In genomic region chr12:48350249-48351021, GRCh38 we compare ENCODE assay signal across 8 cellular contexts. TPM values are rescaled to one million over a fixed set of nuclear protein-coding genes. Genes with fewer than 3 reads are reported as not detected.
DNase-seq lines count a peak whose midpoint lies in the region; ATAC-seq and TF ChIP-seq lines count a peak whose summit lies in the region.

Gene ZNF641, minus strand, starts transcription at chr12:48350919. Its CDS starts 2,829 bp downstream, at chr12:48348090.

- no peak within 1 kb of the TSS; the same call in 1 of the 2 replicates for H2BK20ac ChIP-seq in IMR-90 (ENCODE audit: low read depth, low read length)

- TF ChIP-seq CTCF in IMR-90 (conservative IDR thresholded peaks at IDR 0.05; ENCODE audit: low read depth, low read length): no peak

- CTCF ChIA-PET in IMR-90 (lab: Yijun Ruan, JAX): no interaction called here

- no peak for TF ChIP-seq POLR2A in IMR-90 (IDR thresholded peaks at IDR 0.05; ENCODE audit: low read depth, low read length)

- H3K9me3 ChIP-seq in IMR-90 (ENCODE audit: control insufficient read depth, insufficient read depth, low read length): no peaks in the 10 kb centered on the region
- H3K9me3 ChIP-seq in SJCRH30 (replicated peaks): no peaks in the 10 kb centered on the region

- peak within 1 kb of the TSS; percentile 89 for H3K23ac ChIP-seq in IMR-90 (ENCODE audit: low read depth, low read length)

- peak within 1 kb of the TSS; percentile 65 for H3K27ac ChIP-seq in IMR-90 (ENCODE audit: insufficient read depth, low read length)
- peak within 1 kb of the TSS; percentile 51 for H3K27ac ChIP-seq in SJCRH30

- in situ Hi-C loops in IMR-90 (cut with MboI; ENCODE audit: low sequenced_read_pairs): no loop called here

- no peak within 1 kb of the TSS for H2BK15ac ChIP-seq in IMR-90 (ENCODE audit: low read depth, low read length)

- no TSS peak for BruUV-seq in IMR-90 (replicated peaks; lab: Mats Ljungman, UMichigan)

- H4K91ac ChIP-seq in IMR-90 (ENCODE audit: insufficient read depth, low read depth, low read length): peak within 1 kb of the TSS; percentile 79

- peak within 1 kb of the TSS; percentile 59 for H4K5ac ChIP-seq in IMR-90 (ENCODE audit: low read depth, low read length)

- peak within 1 kb of the TSS; percentile 16; the same call in 1 of the 2 replicates for H3K56ac ChIP-seq in IMR-90 (ENCODE audit: extremely low read depth, insufficient read depth, low read length)

- peak within 1 kb of the TSS; percentile 96 for H3K14ac ChIP-seq in IMR-90 (replicated peaks; ENCODE audit: low read depth, low read length)

- H3K79me1 ChIP-seq in IMR-90 (ENCODE audit: low read depth in 1 of 2, low read length in 2 of 2): 0 out of 4 replicates have a peak, but pooled peaks cover 0 to 3% of the 10 kb centered on the region in 2 experiments

- ATAC-seq in GM21526 (IDR thresholded peaks at IDR 0.05; ENCODE audit: low FRiP score, unreplicated experiment) (peak; percentile 72), IMR-90 (ENCODE audit: low read depth) (peak; percentile 94)

- H4K8ac ChIP-seq in IMR-90 (ENCODE audit: low read depth in 2 of 2, low read length in 2 of 2): peak within 1 kb of the TSS; percentile 93 to 94

- H3K4me1 ChIP-seq in IMR-90 (ENCODE audit: control insufficient read depth, insufficient read depth, low read length) (no peaks in the 10 kb centered on the region; the same call in 1 of the 2 replicates), SJCRH30 (no peaks in the 10 kb centered on the region)

- H3K4ac ChIP-seq in IMR-90 (ENCODE audit: low read depth, low read length): peak within 1 kb of the TSS; percentile 79

- H3K36me3 ChIP-seq in IMR-90 (ENCODE audit: control insufficient read depth, insufficient read depth, low read length) (peaks cover 5% of the 10 kb centered on the region; the same call in 1 of the 2 replicates), SJCRH30 (peaks cover 12% of the 10 kb centered on the region)

- H3K4me3 ChIP-seq in IMR-90 (ENCODE audit: insufficient read depth, low read depth, low read length) (peak within 1 kb of the TSS; percentile 98), SJCRH30 (peak within 1 kb of the TSS; percentile 84)

- H2AK5ac ChIP-seq in IMR-90 (ENCODE audit: low read depth, low read length): peak within 1 kb of the TSS; percentile 51

- H2BK5ac ChIP-seq in IMR-90 (ENCODE audit: low read depth, low read length, poor library complexity, severe bottlenecking): peak within 1 kb of the TSS; percentile 49

- H3K4me2 ChIP-seq in IMR-90 (ENCODE audit: low read depth, low read length): peak within 1 kb of the TSS; percentile 84

- dilution Hi-C loops in IMR-90 (cut with HindIII; ENCODE audit: low sequenced_read_pairs, unreplicated experiment): no loop called here

- peak within 1 kb of the TSS; percentile 98 for H2AFZ ChIP-seq in IMR-90 (replicated peaks; ENCODE audit: low read length, poor library complexity)

- DNase-seq in DMS79 (lab: John Stamatoyannopoulos, UW): peak; percentile 37
- peak; percentile 48 for DNase-seq in IMR-90
- peak; percentile 81 to 85 for DNase-seq in SJCRH30
- DNase-seq in activated naive CD4-positive, alpha-beta T cell treated with Interleukin-2 at 50 U/mL for 16 hours: peak; percentile 79
- DNase-seq in germinal center (ENCODE audit: low spot score): peak; percentile 73
- DNase-seq in nucleus accumbens (lab: John Stamatoyannopoulos, UW): peak in 54 of 56 donors; percentile 37 to 89 (median 74)
- DNase-seq in superior temporal gyrus (ENCODE audit: extremely low spot score): peak; percentile 58

- peak within 1 kb of the TSS; percentile 93 for H2AK9ac ChIP-seq in IMR-90 (replicated peaks; ENCODE audit: low read depth, low read length, poor library complexity)

- no peaks in the 10 kb centered on the region for H4K20me1 ChIP-seq in IMR-90 (ENCODE audit: insufficient read depth, low read length)

- H3K18ac ChIP-seq in IMR-90 (ENCODE audit: low read depth, low read length): peak within 1 kb of the TSS; percentile 96

- peak within 1 kb of the TSS; percentile 84 for H3K9ac ChIP-seq in IMR-90 (ENCODE audit: low read depth, low read length)

- WGBS in IMR-90 (ENCODE audit: extremely low coverage in 2 of 2, insufficient read length in 1 of 2), 2 experiments: 3% methylated on average over 10 of the region's 61 CpGs; no CpG with 5 or more reads in 1 of the 2 experiments

- no peak for TF ChIP-seq RAD21 in IMR-90 (IDR thresholded peaks at IDR 0.05; ENCODE audit: low read length)

- POLR2A ChIA-PET in IMR-90 (lab: Charles Lee; ENCODE audit: unreplicated experiment): no interaction called here

- H3K27me3 ChIP-seq in IMR-90 (ENCODE audit: control insufficient read depth, insufficient read depth, low read length): 0 out of 2 replicates have a peak, but pooled peaks cover 2% of the 10 kb centered on the region
- H3K27me3 ChIP-seq in SJCRH30: no peaks in the 10 kb centered on the region

- H3K9me1 ChIP-seq in IMR-90 (ENCODE audit: insufficient read depth, low read length): no peaks in the 10 kb centered on the region

- peak within 1 kb of the TSS; percentile 68 for H2BK120ac ChIP-seq in IMR-90 (ENCODE audit: low read depth, low read length)

- intact Hi-C loops in IMR-90 (cut with micrococcal nuclease): loop anchor here (5.0 kb wide), 1 partner anchor 153 kb away; no protein-coding TSS in a partner anchor

TF ChIP-seq in IMR-90, 13 proteins besides CTCF, POLR2A, EP300 and RAD21:
- peak; percentile 21; the same call in 1 of the 2 replicates for TF ChIP-seq MXI1 (IDR thresholded peaks at IDR 0.05; ENCODE audit: borderline replicate concordance, low read depth, low read length)
- peak; percentile 70 for TF ChIP-seq MAZ (IDR thresholded peaks at IDR 0.05; ENCODE audit: borderline replicate concordance, low read depth, low read length)
- TF ChIP-seq SMC3 (IDR thresholded peaks at IDR 0.05; ENCODE audit: low read depth, low read length): no peak

RNA-seq across cellular contexts. Expression of gene ZNF641, which starts in this region (rescaled TPM):
- total RNA-seq in IMR-90 (2012; rRNA removed): 3.9 and 5.2 TPM in 2 replicates
- 2.3 and 2.5 TPM in 2 replicates for polyA plus RNA-seq in IMR-90 (2012; rRNA removed)
- 1.1 and 1.2 TPM in 2 replicates for polyA plus RNA-seq in IMR-90 (2012; cell fraction: cytosol; rRNA removed)
- polyA plus RNA-seq in IMR-90 (2012; cell fraction: nucleus; rRNA removed; ENCODE audit: low replicate concordance): 5.0 and 8.6 TPM in 2 replicates
- total RNA-seq in SJCRH30 (2014; rRNA removed; shearing (Covaris generic)): 11.2 and 15.5 TPM in 2 replicates

Comparison
In these comparisons a context has a peak if more than half of its experiments do, and no peak if none do; other contexts are left out.
1. Peak in every context shown above with its lines: DNase-seq, ATAC-seq, H3K4me3 ChIP-seq and H3K27ac ChIP-seq.